Comparison of ENCODE assay signal across 19 cellular contexts in genomic region chr3:10371167-10371566, GRCh38. TPM values are rescaled to one million over a fixed set of nuclear protein-coding genes. Genes with fewer than 3 reads are reported as not detected.
A peak's percentile ranks its signal among the peaks of the same experiment; 100 is the strongest.
DNase-seq lines count a peak whose midpoint lies in the region; TF ChIP-seq lines count a peak whose summit lies in the region.
"Had no signal": no experiment of that assay in that cellular context is flagged by ENCODE, and none has a peak within 500 bp of the region (broad histone marks: within the 10 kb centered on the region; RNA-seq: fewer than 3 reads in every experiment).

No MANE protein-coding gene starts in this region.

- peak; percentile 15 for DNase-seq in NB4 (ENCODE audit: low read depth)
- no peak for DNase-seq in caudate nucleus (lab: John Stamatoyannopoulos, UW)
- peak; percentile 13 for DNase-seq in mesenchymal stem cell
- DNase-seq in trophoblast cell, result no peak
- no peak for DNase-seq in activated T-cell treated with anti-CD3 and anti-CD28 coated beads, Interleukin-2, amount 50 U/mL, for 48 hours
- no peak for DNase-seq in NCI-H1930 (lab: John Stamatoyannopoulos, UW)
- DNase-seq in HFFc6, result no peak
- DNase-seq: activated CD8-positive, alpha-beta memory T cell treated with anti-CD3 and anti-CD28 coated beads, Interleukin-2, amount 10 ng/mL, durations not matched to agents 7 days and 5 days; DND-41; glutamatergic neuron; left ventricle myocardium superior; NCI-H1048; NCI-H2171 treated with DMSO at 0.1 percent for 48 hours had no signal

- no peak overlapping the region for H4K8ac ChIP-seq in mesenchymal stem cell (ENCODE audit: low read length)
- no peak overlapping the region for H4K8ac ChIP-seq in trophoblast cell (ENCODE audit: low read depth, low read length)

- no peak overlapping the region for H2BK5ac ChIP-seq in mesenchymal stem cell (ENCODE audit: low read depth, low read length, poor library complexity, severe bottlenecking)
- H2BK5ac ChIP-seq in trophoblast cell (ENCODE audit: low read depth, low read length, poor library complexity), result no peak overlapping the region

- H3K79me2 ChIP-seq in trophoblast cell (ENCODE audit: control insufficient read depth, insufficient read depth, low read length, poor library complexity), result no peaks in the 10 kb centered on the region

- no peak for TF ChIP-seq POLR2A in NB4 (IDR thresholded peaks at IDR 0.05; ENCODE audit: extremely low read depth, insufficient read length)

- no peak overlapping the region for H3K27ac Mint-ChIP-seq in HFFc6
- H3K27ac Mint-ChIP-seq: activated CD8-positive, alpha-beta memory T cell treated with anti-CD3 and anti-CD28 coated beads, Interleukin-2, amount 10 ng/mL, durations not matched to agents 7 days and 5 days; activated T-helper 17 cell treated with anti-CD3 and anti-CD28 coated beads, Interleukin-2, amount 50 U/mL, for 72 hours had no signal

- no peak overlapping the region for H2BK15ac ChIP-seq in mesenchymal stem cell (ENCODE audit: low read depth, poor library complexity, severe bottlenecking)

- H3K4me3 Mint-ChIP-seq in HFFc6, result no peak overlapping the region
- H3K4me3 Mint-ChIP-seq: activated CD8-positive, alpha-beta memory T cell treated with anti-CD3 and anti-CD28 coated beads, Interleukin-2, amount 10 ng/mL, durations not matched to agents 7 days and 5 days; activated T-helper 17 cell treated with anti-CD3 and anti-CD28 coated beads, Interleukin-2, amount 50 U/mL, for 72 hours had no signal

- H3K27me3 ChIP-seq in BLaER1 treated with 17β-estradiol and CSF1 and Interleukin-3, amounts not matched to agents 10 nM and 100 nM, result no peaks in the 10 kb centered on the region; a peak in 1 of 22 replicates
- H3K27me3 ChIP-seq in mesenchymal stem cell (ENCODE audit: control insufficient read depth in 1 of 2, insufficient read depth in 1 of 2, low read length in 2 of 2), result peaks cover 0 to 7% of the 10 kb centered on the region in 2 experiments
- peaks cover 2% of the 10 kb centered on the region for H3K27me3 ChIP-seq in trophoblast cell (ENCODE audit: insufficient read depth, low read length)
- H3K27me3 ChIP-seq: right atrium auricular region had no signal

- peak overlapping the region in 1 of 10 experiments; percentile 17; a peak in 1 of 20 replicates for H3K4me3 ChIP-seq in BLaER1 treated with 17β-estradiol and CSF1 and Interleukin-3, amounts not matched to agents 10 nM and 100 nM
- no peak overlapping the region for H3K4me3 ChIP-seq in NB4 (ENCODE audit: low read depth, low read length)
- no peak overlapping the region for H3K4me3 ChIP-seq in mesenchymal stem cell (ENCODE audit: insufficient read depth in 1 of 2, low read depth in 1 of 2, low read length in 2 of 2)
- no peak overlapping the region for H3K4me3 ChIP-seq in trophoblast cell (ENCODE audit: low read depth, low read length)
- H3K4me3 ChIP-seq: right atrium auricular region, thoracic aorta had no signal

- peak overlapping the region in 1 of 2 experiments; percentile 9 for H3K4ac ChIP-seq in mesenchymal stem cell (ENCODE audit: low read depth in 1 of 2, low read length in 2 of 2)
- H3K4ac ChIP-seq in trophoblast cell (ENCODE audit: low read depth, low read length), result no peak overlapping the region

- peak overlapping the region in 1 of 2 experiments; percentile 61 for H3K18ac ChIP-seq in mesenchymal stem cell (ENCODE audit: low read depth in 1 of 2, low read length in 2 of 2)
- H3K18ac ChIP-seq in trophoblast cell (ENCODE audit: low read length), result no peak overlapping the region

- WGBS in mesenchymal stem cell, result 92% methylated on average over 3 of the region's 3 CpGs
- no CpG with 5 or more reads among the region's 3 CpGs for WGBS in trophoblast cell (ENCODE audit: extremely low coverage, insufficient coverage, insufficient read length)

- H2BK120ac ChIP-seq in mesenchymal stem cell (ENCODE audit: low read depth, low read length) (no peak overlapping the region), trophoblast cell (ENCODE audit: insufficient read depth, low read length, poor library complexity) (no peak overlapping the region)

- H3K79me1 ChIP-seq in mesenchymal stem cell (replicated peaks; ENCODE audit: low read length, poor library complexity, severe bottlenecking), result no peaks in the 10 kb centered on the region
- no peaks in the 10 kb centered on the region for H3K79me1 ChIP-seq in trophoblast cell (ENCODE audit: low read length)

- H3K36me3 Mint-ChIP-seq in HFFc6 (ENCODE audit: low read depth), result peaks cover 9% of the 10 kb centered on the region
- H3K36me3 Mint-ChIP-seq: activated CD8-positive, alpha-beta memory T cell treated with anti-CD3 and anti-CD28 coated beads, Interleukin-2, amount 10 ng/mL, durations not matched to agents 7 days and 5 days had no signal

- H3K4me1 ChIP-seq in BLaER1 treated with 17β-estradiol and CSF1 and Interleukin-3, amounts not matched to agents 10 nM and 100 nM, result peaks cover 62 to 97% (median 86%) of the 10 kb centered on the region in 10 experiments
- peaks cover 19% of the 10 kb centered on the region for H3K4me1 ChIP-seq in mesenchymal stem cell (ENCODE audit: control insufficient read depth, insufficient read depth, low read depth, low read length)
- H3K4me1 ChIP-seq in trophoblast cell (ENCODE audit: control insufficient read depth in 1 of 2, insufficient read depth in 2 of 2, low read length in 2 of 2), result no peaks in the 10 kb centered on the region
- H3K4me1 ChIP-seq: right atrium auricular region had no signal

- H3K4me1 Mint-ChIP-seq in HFFc6 (ENCODE audit: low read depth), result peaks cover 46% of the 10 kb centered on the region

- peak overlapping the region; percentile 60 to 93 (median 74) for H3K4me2 ChIP-seq in BLaER1 treated with 17β-estradiol and CSF1 and Interleukin-3, amounts not matched to agents 10 nM and 100 nM
- no peak overlapping the region for H3K4me2 ChIP-seq in mesenchymal stem cell (ENCODE audit: low read length, poor library complexity, severe bottlenecking)
- H3K4me2 ChIP-seq in trophoblast cell (ENCODE audit: low read length), result no peak overlapping the region

- peaks cover 0 to 12% (median 4%) of the 10 kb centered on the region in 11 experiments; a peak in 9 of 22 replicates for H3K9me3 ChIP-seq in BLaER1 treated with 17β-estradiol and CSF1 and Interleukin-3, amounts not matched to agents 10 nM and 100 nM (replicated peaks in 1 of 11)
- peaks cover 10% of the 10 kb centered on the region for H3K9me3 ChIP-seq in mesenchymal stem cell (ENCODE audit: control insufficient read depth, low read length)
- peaks cover 7% of the 10 kb centered on the region for H3K9me3 ChIP-seq in trophoblast cell (ENCODE audit: insufficient read depth, low read depth, low read length)
- H3K9me3 ChIP-seq: thoracic aorta had no signal

- peaks cover 1% of the 10 kb centered on the region; the same call in 1 of the 2 replicates for H3K27me3 Mint-ChIP-seq in HFFc6 (ENCODE audit: insufficient read depth)

- peak overlapping the region; percentile 8 for H4K91ac ChIP-seq in mesenchymal stem cell (ENCODE audit: low read length)
- H4K91ac ChIP-seq in trophoblast cell (ENCODE audit: low read depth, low read length), result no peak overlapping the region

- H2AK5ac ChIP-seq in mesenchymal stem cell (ENCODE audit: low read length, severe bottlenecking), result peak overlapping the region; percentile 1
- H2AK5ac ChIP-seq in trophoblast cell (ENCODE audit: low read length), result no peak overlapping the region

- peak overlapping the region in 9 of 11 experiments; percentile 44 to 87 (median 73); a peak in 18 of 22 replicates for H3K27ac ChIP-seq in BLaER1 treated with 17β-estradiol and CSF1 and Interleukin-3, amounts not matched to agents 10 nM and 100 nM
- peak overlapping the region; percentile 21 for H3K27ac ChIP-seq in caudate nucleus (ENCODE audit: low read depth, low read length)
- H3K27ac ChIP-seq in mesenchymal stem cell (ENCODE audit: low read length, poor library complexity, severe bottlenecking), result no peak overlapping the region
- H3K27ac ChIP-seq in trophoblast cell (ENCODE audit: low read depth, low read length), result no peak overlapping the region
- H3K27ac ChIP-seq: HL-60, right atrium auricular region, RWPE1, thoracic aorta had no signal

- H3K9me3 Mint-ChIP-seq in HFFc6, result peaks cover 11% of the 10 kb centered on the region
- H3K9me3 Mint-ChIP-seq: activated T-helper 17 cell treated with anti-CD3 and anti-CD28 coated beads, Interleukin-2, amount 50 U/mL, for 72 hours had no signal

- peaks cover 0 to 20% (median 0%) of the 10 kb centered on the region in 11 experiments; a peak in 2 of 22 replicates for H3K36me3 ChIP-seq in BLaER1 treated with 17β-estradiol and CSF1 and Interleukin-3, amounts not matched to agents 10 nM and 100 nM
- no peaks in the 10 kb centered on the region for H3K36me3 ChIP-seq in mesenchymal stem cell (ENCODE audit: control insufficient read depth in 1 of 2, insufficient read depth in 2 of 2, low read depth in 1 of 2, low read length in 2 of 2)
- no peaks in the 10 kb centered on the region for H3K36me3 ChIP-seq in trophoblast cell (ENCODE audit: control insufficient read depth in 1 of 2, insufficient read depth in 2 of 2, low read length in 2 of 2)
- H3K36me3 ChIP-seq: right atrium auricular region, thoracic aorta had no signal

- peaks cover 0 to 10% (median 0%) of the 10 kb centered on the region in 11 experiments; a peak in 1 of 22 replicates for H4K20me1 ChIP-seq in BLaER1 treated with 17β-estradiol and CSF1 and Interleukin-3, amounts not matched to agents 10 nM and 100 nM

- H3K9ac ChIP-seq in BLaER1 treated with 17β-estradiol and CSF1 and Interleukin-3, amounts not matched to agents 10 nM and 100 nM, result peak overlapping the region in 8 of 11 experiments; percentile 37 to 70 (median 56); a peak in 13 of 22 replicates
- H3K9ac ChIP-seq in mesenchymal stem cell (ENCODE audit: low read length), result no peak overlapping the region
- H3K9ac ChIP-seq in trophoblast cell (ENCODE audit: low read length), result no peak overlapping the region

- no peak overlapping the region for H3K14ac ChIP-seq in mesenchymal stem cell (ENCODE audit: low read length in 2 of 2)
- H3K14ac ChIP-seq in trophoblast cell (ENCODE audit: low read length), result no peak overlapping the region

- no peak overlapping the region for H2AFZ ChIP-seq in mesenchymal stem cell (ENCODE audit: low read depth, low read length)
- H2AFZ ChIP-seq in trophoblast cell (ENCODE audit: insufficient read depth, low read length, poor library complexity), result no peak overlapping the region

- H4K12ac ChIP-seq in trophoblast cell (ENCODE audit: low read depth, low read length), result no peak overlapping the region

- H2BK12ac ChIP-seq in mesenchymal stem cell (ENCODE audit: low read length in 2 of 2) (peak overlapping the region in 1 of 2 experiments; percentile 96), trophoblast cell (ENCODE audit: low read length) (no peak overlapping the region)

- no peak overlapping the region for H3K23ac ChIP-seq in mesenchymal stem cell (ENCODE audit: low read length in 2 of 2)
- H3K23ac ChIP-seq in trophoblast cell (ENCODE audit: low read length), result no peak overlapping the region

- TF ChIP-seq CTCF in NB4 (IDR thresholded peaks at IDR 0.05; ENCODE audit: low read depth, low read length) (no peak), HFFc6 (IDR thresholded peaks at IDR 0.05) (no peak)

RNA-seq across cellular contexts. Expression of gene SEC13, which starts 50.3 kb away (rescaled TPM):
- polyA plus RNA-seq in mesenchymal stem cell (2013, experiment 1 of 2), result 246 TPM
- 245 TPM for polyA plus RNA-seq in mesenchymal stem cell (2013, experiment 2 of 2)
- 201 and 208 TPM in 2 replicates for polyA plus RNA-seq in trophoblast cell (2013)
- 100 to 1,000 TPM; 240 to 278 (median 274) TPM for total RNA-seq in HFFc6 (2021; fragmentation: NEBNext Ultra II Directional; extraction: Animal tissue kit (Norgen Biotek cat#: 25700))

Comparison
In these comparisons a context has a peak if more than half of its experiments do, and no peak if none do; other contexts are left out.
1. H3K27ac ChIP-seq: peak in BLaER1 treated with 17β-estradiol and CSF1 and Interleukin-3, amounts not matched to agents 10 nM and 100 nM (9 of 11) and caudate nucleus (single experiment); none in mesenchymal stem cell (single experiment) and trophoblast cell (single experiment).
2. H3K4me2 ChIP-seq: peak in BLaER1 treated with 17β-estradiol and CSF1 and Interleukin-3, amounts not matched to agents 10 nM and 100 nM (11 of 11); none in mesenchymal stem cell (single experiment) and trophoblast cell (single experiment).
3. H3K9ac ChIP-seq: peak in BLaER1 treated with 17β-estradiol and CSF1 and Interleukin-3, amounts not matched to agents 10 nM and 100 nM (8 of 11); none in mesenchymal stem cell (single experiment) and trophoblast cell (single experiment).
4. DNase-seq: peak in NB4 (single experiment) and mesenchymal stem cell (single experiment); none in caudate nucleus (0 of 61), trophoblast cell (0 of 2), activated T-cell treated with anti-CD3 and anti-CD28 coated beads, Interleukin-2, amount 50 U/mL, for 48 hours (0 of 2), NCI-H1930 (0 of 2) and HFFc6 (single experiment).